ENCODE assay signal across 2 cellular contexts in genomic region chr3:36893137-36893557, GRCh38.
TF ChIP-seq lines count a peak whose summit lies in the region.

No MANE protein-coding gene starts in this region.

TF ChIP-seq in liver, 16 proteins besides CTCF, POLR2A, EP300 and RAD21 (continued from another document):
- TF ChIP-seq TAF1 (conservative IDR thresholded peaks at IDR 0.05) (no peak), YY1 (IDR thresholded peaks at IDR 0.05) (no peak), SP1 (IDR thresholded peaks at IDR 0.05) (peak; percentile 10)

TF ChIP-seq in HepG2, 621 proteins besides CTCF, POLR2A, EP300 and RAD21 (continued from another document):
- TF ChIP-seq ZNF142 (CRISPR knock-in tag; IDR thresholded peaks at IDR 0.05) (no peak), TFDP2 (CRISPR knock-in tag; IDR thresholded peaks at IDR 0.05) (no peak), E2F1 (CRISPR knock-in tag; IDR thresholded peaks at IDR 0.05) (no peak), TSC22D2 (CRISPR knock-in tag; IDR thresholded peaks at IDR 0.05; ENCODE audit: borderline replicate concordance) (no peak), SNAPC4 (CRISPR knock-in tag; IDR thresholded peaks at IDR 0.05) (no peak), BCL6 (CRISPR knock-in tag; IDR thresholded peaks at IDR 0.05) (no peak), ZNF33A (CRISPR knock-in tag; IDR thresholded peaks at IDR 0.05; ENCODE audit: borderline replicate concordance) (no peak), CREBL2 (CRISPR knock-in tag; IDR thresholded peaks at IDR 0.05; ENCODE audit: borderline replicate concordance) (no peak), ZNF598 (CRISPR knock-in tag; IDR thresholded peaks at IDR 0.05; ENCODE audit: borderline replicate concordance) (no peak), ZNF800 (CRISPR knock-in tag; IDR thresholded peaks at IDR 0.05) (no peak), AKAP8 (CRISPR knock-in tag; IDR thresholded peaks at IDR 0.05) (no peak), ZMYM3 (CRISPR knock-in tag; IDR thresholded peaks at IDR 0.05) (no peak), REST (IDR thresholded peaks at IDR 0.05; ENCODE audit: borderline replicate concordance in 1 of 2, low read depth in 1 of 2, low read length in 2 of 2) (no peak), TFE3 (CRISPR knock-in tag; IDR thresholded peaks at IDR 0.05) (no peak), DRAP1 (CRISPR knock-in tag; IDR thresholded peaks at IDR 0.05) (no peak)
